8 cellular contexts compared by ENCODE assay signal in the genomic region with DNA sequence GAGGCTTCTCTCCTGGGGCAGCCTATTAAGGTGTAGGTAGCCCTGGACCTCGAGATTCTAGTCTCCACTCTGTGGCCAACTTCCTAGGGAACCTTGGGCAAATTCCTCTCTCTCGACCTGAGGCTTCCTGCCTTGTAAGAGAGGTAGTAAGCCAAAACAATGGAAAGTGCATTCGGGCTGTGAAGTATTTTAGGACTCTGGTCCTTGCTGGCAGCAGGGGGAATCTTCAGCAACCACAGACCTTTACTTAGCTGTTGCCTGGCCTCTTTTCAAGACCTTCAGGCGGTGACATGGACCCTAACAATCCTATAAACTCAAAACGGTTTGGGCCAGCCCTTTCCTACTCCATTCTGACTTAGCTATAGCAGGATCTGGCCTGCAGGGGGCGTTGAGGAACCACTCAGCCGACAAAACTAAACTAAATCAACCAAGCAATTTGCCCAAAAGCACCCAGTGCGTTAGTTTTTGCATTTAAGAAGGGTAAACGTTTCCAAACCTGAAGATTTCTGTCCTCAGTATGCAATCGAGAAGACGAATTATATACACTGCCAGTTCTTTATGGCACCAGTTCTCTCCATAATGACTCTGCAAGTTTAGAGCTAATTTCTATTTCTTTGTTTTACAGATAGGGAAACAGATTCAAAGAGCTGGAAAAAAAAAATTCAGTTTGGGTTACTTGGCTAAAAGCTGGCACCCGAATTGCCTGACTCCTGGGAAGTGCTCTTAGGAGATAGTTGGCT.
DNase-seq lines count a peak whose midpoint lies in the region; ATAC-seq, FAIRE-seq and TF ChIP-seq lines count a peak whose summit lies in the region.

No MANE protein-coding gene starts in this region.

- DNase-seq in H54 (ENCODE audit: insufficient read length, low spot score), result no peak
- peak; percentile 36 for DNase-seq in NCI-H345 treated with DMSO at 0.1 percent for 48 hours (lab: John Stamatoyannopoulos, UW; ENCODE audit: unreplicated experiment)
- peak; percentile 66 for DNase-seq in activated CD4-positive, alpha-beta T cell treated with anti-CD3 and anti-CD28 coated beads for 1 hour
- peak; percentile 86 for DNase-seq in choroid plexus epithelial cell (ENCODE audit: low read depth)
- peak; percentile 83 for DNase-seq in kidney tubule cell (ENCODE audit: low spot score)
- DNase-seq in stimulated activated CD4-positive, alpha-beta T cell treated with anti-CD3 and anti-CD28 coated beads, Interleukin-15, amount 100 ng/mL, for 48 hours (ENCODE audit: low read depth in 2 of 2), result peak; percentile 61 to 76

- TF ChIP-seq CTCF in choroid plexus epithelial cell (conservative IDR thresholded peaks at IDR 0.05; ENCODE audit: low read depth, low read length), result peak; percentile 95

- no peaks in the 10 kb centered on the region for H3K27me3 ChIP-seq in BLaER1 treated with 17β-estradiol and CSF1 and Interleukin-3, amounts not matched to agents 10 nM and 100 nM

- peak overlapping the region; percentile 68 to 90 (median 85) for H3K9ac ChIP-seq in BLaER1 treated with 17β-estradiol and CSF1 and Interleukin-3, amounts not matched to agents 10 nM and 100 nM

- H4K20me1 ChIP-seq in BLaER1 treated with 17β-estradiol and CSF1 and Interleukin-3, amounts not matched to agents 10 nM and 100 nM, result no peaks in the 10 kb centered on the region

- 0 out of 22 replicates have a peak, but pooled peaks cover 0 to 3% (median 0%) of the 10 kb centered on the region in 11 experiments for H3K36me3 ChIP-seq in BLaER1 treated with 17β-estradiol and CSF1 and Interleukin-3, amounts not matched to agents 10 nM and 100 nM

- peak overlapping the region in 6 of 10 experiments; percentile 14 to 70 (median 52); a peak in 6 of 20 replicates for H3K4me3 ChIP-seq in BLaER1 treated with 17β-estradiol and CSF1 and Interleukin-3, amounts not matched to agents 10 nM and 100 nM
- peak overlapping the region; percentile 1 for H3K4me3 ChIP-seq in choroid plexus epithelial cell (ENCODE audit: low read depth, low read length)

- peak overlapping the region; percentile 72 to 95 (median 87) for H3K4me2 ChIP-seq in BLaER1 treated with 17β-estradiol and CSF1 and Interleukin-3, amounts not matched to agents 10 nM and 100 nM

- no peak for ATAC-seq in HG02678 (IDR thresholded peaks at IDR 0.05; ENCODE audit: unreplicated experiment)

- H3K27ac ChIP-seq in BLaER1 treated with 17β-estradiol and CSF1 and Interleukin-3, amounts not matched to agents 10 nM and 100 nM, result peak overlapping the region; percentile 66 to 94 (median 89)

- peak; percentile 69 for FAIRE-seq in H54 (lab: Jason Lieb, UNC)

- H3K9me3 ChIP-seq in BLaER1 treated with 17β-estradiol and CSF1 and Interleukin-3, amounts not matched to agents 10 nM and 100 nM (replicated peaks in 1 of 11), result no peaks in the 10 kb centered on the region

- H3K4me1 ChIP-seq in BLaER1 treated with 17β-estradiol and CSF1 and Interleukin-3, amounts not matched to agents 10 nM and 100 nM, result peaks cover 67 to 82% (median 76%) of the 10 kb centered on the region in 10 experiments

- TF ChIP-seq POLR2A in H54 (IDR thresholded peaks at IDR 0.05; ENCODE audit: low read depth, low read length), result no peak
